Comparison of ENCODE assay signal across 16 cellular contexts in genomic region chr19:46842791-46843190, GRCh38. TPM values are rescaled to one million over a fixed set of nuclear protein-coding genes. Genes with fewer than 3 reads are reported as not detected.
DNase-seq lines count a peak whose midpoint lies in the region; ATAC-seq and TF ChIP-seq lines count a peak whose summit lies in the region.
"Had no signal": no experiment of that assay in that cellular context is flagged by ENCODE, and none has a peak within 500 bp of the region (broad histone marks: within the 10 kb centered on the region; RNA-seq: fewer than 3 reads in every experiment).

No MANE protein-coding gene starts in this region.

- H3K27me3 Mint-ChIP-seq in dendritic cell treated with granulocyte-macrophage colony-stimulating factor and Interleukin-4, amounts not matched to agents 40 ng/mL and 50 ng/mL, for 4 days, result no peaks in the 10 kb centered on the region
- H3K27me3 Mint-ChIP-seq: CD4-positive, alpha-beta memory T cell; IgD-negative memory B cell had no signal

- TF ChIP-seq CTCF in RWPE1 (conservative IDR thresholded peaks at IDR 0.05; ENCODE audit: low read depth) (no peak), smooth muscle cell (IDR thresholded peaks at IDR 0.05; ENCODE audit: borderline replicate concordance, insufficient read depth, poor library complexity, severe bottlenecking) (no peak)

- peak overlapping the region; percentile 40 for H3K27ac Mint-ChIP-seq in dendritic cell treated with granulocyte-macrophage colony-stimulating factor and Interleukin-4, amounts not matched to agents 40 ng/mL and 50 ng/mL, for 4 days
- H3K27ac Mint-ChIP-seq: IgD-negative memory B cell had no signal

- peaks cover 67% of the 10 kb centered on the region for H3K4me1 Mint-ChIP-seq in dendritic cell treated with granulocyte-macrophage colony-stimulating factor and Interleukin-4, amounts not matched to agents 40 ng/mL and 50 ng/mL, for 4 days (ENCODE audit: low read depth)

- 88% methylated on average over 11 of the region's 11 CpGs for WGBS in smooth muscle cell (ENCODE audit: low lambda C conversion rate)

- H3K27ac ChIP-seq in RWPE1, result peak overlapping the region; percentile 70
- peak overlapping the region; percentile 72 for H3K27ac ChIP-seq in smooth muscle cell (ENCODE audit: low read depth)
- H3K27ac ChIP-seq: SJSA1 had no signal

- no peaks in the 10 kb centered on the region for H3K4me1 ChIP-seq in smooth muscle cell (ENCODE audit: low read depth)

- H3K9me3 Mint-ChIP-seq in dendritic cell treated with granulocyte-macrophage colony-stimulating factor and Interleukin-4, amounts not matched to agents 40 ng/mL and 50 ng/mL, for 4 days, result no peaks in the 10 kb centered on the region
- H3K9me3 Mint-ChIP-seq: CD4-positive, alpha-beta memory T cell; IgD-negative memory B cell had no signal

- peaks cover 31% of the 10 kb centered on the region for H3K79me2 ChIP-seq in smooth muscle cell (ENCODE audit: low read depth)

- no peak overlapping the region for H2AFZ ChIP-seq in smooth muscle cell (ENCODE audit: low read depth)

- H3K36me3 Mint-ChIP-seq in dendritic cell treated with granulocyte-macrophage colony-stimulating factor and Interleukin-4, amounts not matched to agents 40 ng/mL and 50 ng/mL, for 4 days (ENCODE audit: low read depth), result peaks cover 87% of the 10 kb centered on the region

- H3K27me3 ChIP-seq in smooth muscle cell (ENCODE audit: low read depth), result no peaks in the 10 kb centered on the region
- H3K27me3 ChIP-seq: SJSA1 had no signal

- DNase-seq in Right ventricle myocardium superior (peak; percentile 3), Right ventricle myocardium inferior (ENCODE audit: missing footprints) (no peak), RWPE1 (ENCODE audit: low spot score) (no peak), smooth muscle cell (lab: John Stamatoyannopoulos, UW; ENCODE audit: unreplicated experiment) (no peak), DMS153 treated with DMSO at 0.1 percent for 48 hours (lab: John Stamatoyannopoulos, UW; ENCODE audit: unreplicated experiment) (no peak)
- DNase-seq: 8988T; CD4-positive, alpha-beta memory T cell; DMS79 treated with DMSO at 0.1 percent for 48 hours; NCI-H187; NCI-H345; NCI-H526 treated with DMSO at 0.1 percent for 48 hours had no signal

- CTCF ChIA-PET in RWPE1 (lab: Yijun Ruan, JAX), result interaction anchor here (3.4 kb wide), 1 partner anchor 85 kb away, joined by 52 read pairs; no protein-coding TSS in a partner anchor

- no peaks in the 10 kb centered on the region for H3K36me3 ChIP-seq in smooth muscle cell (ENCODE audit: low read depth)

- no peak overlapping the region for H3K4me3 Mint-ChIP-seq in dendritic cell treated with granulocyte-macrophage colony-stimulating factor and Interleukin-4, amounts not matched to agents 40 ng/mL and 50 ng/mL, for 4 days
- H3K4me3 Mint-ChIP-seq: CD4-positive, alpha-beta memory T cell; IgD-negative memory B cell had no signal

- no peak overlapping the region for H3K4me3 ChIP-seq in smooth muscle cell
- H3K4me3 ChIP-seq: SJSA1 had no signal

- no peak for ATAC-seq in Right ventricle myocardium superior (ENCODE audit: poor library complexity)
- ATAC-seq in Right ventricle myocardium inferior, result no peak
- no peak for ATAC-seq in GM19455 (IDR thresholded peaks at IDR 0.05; ENCODE audit: unreplicated experiment)
- ATAC-seq in GM19324 (IDR thresholded peaks at IDR 0.05; ENCODE audit: low FRiP score, unreplicated experiment), result no peak

- H3F3A ChIP-seq in smooth muscle cell (ENCODE audit: low read depth), result peaks cover 9% of the 10 kb centered on the region

- POLR2A ChIA-PET in RWPE1 (lab: Yijun Ruan, JAX; ENCODE audit: low non-redundant PET), result interaction anchor here (0.6 kb wide), 1 partner anchor 93 kb away, joined by 7 read pairs; no protein-coding TSS in a partner anchor

- no peak overlapping the region for H3K4me2 ChIP-seq in smooth muscle cell

- intact Hi-C loops in Right ventricle myocardium superior (cut with DNase I) (no loop called here), Right ventricle myocardium inferior (cut with DNase I) (no loop called here)
- intact Hi-C loops in dendritic cell treated with granulocyte-macrophage colony-stimulating factor and Interleukin-4, amounts not matched to agents 40 ng/mL and 50 ng/mL, for 4 days (cut with micrococcal nuclease), result no loop called here

- H4K20me1 ChIP-seq in smooth muscle cell (ENCODE audit: low read depth), result peaks cover 71% of the 10 kb centered on the region

- H3K9ac ChIP-seq in smooth muscle cell (ENCODE audit: low read depth), result no peak overlapping the region

- H3K9me3 ChIP-seq in smooth muscle cell (replicated peaks; ENCODE audit: low read depth), result no peaks in the 10 kb centered on the region
- H3K9me3 ChIP-seq: SJSA1 had no signal

RNA-seq across cellular contexts. Expression of gene AP2S1, which starts 7.9 kb away (rescaled TPM):
- total RNA-seq in Right ventricle myocardium superior (78.0 TPM), Right ventricle myocardium inferior (94.7 TPM), smooth muscle cell (142 and 204 TPM in 2 replicates)
- polyA plus RNA-seq in smooth muscle cell, result 471 and 488 TPM in 2 replicates

RNA-seq across cellular contexts. Expression of gene ARHGAP35, which starts 18.0 kb away (rescaled TPM):
- total RNA-seq in Right ventricle myocardium superior, result 62.6 TPM
- total RNA-seq in Right ventricle myocardium inferior, result 64.4 TPM
- total RNA-seq in smooth muscle cell, result 19.8 and 20.0 TPM in 2 replicates
- 6.9 TPM in 2 replicates for polyA plus RNA-seq in smooth muscle cell

RNA-seq across cellular contexts. Expression of gene SLC1A5, which starts 54.4 kb away (rescaled TPM):
- total RNA-seq in Right ventricle myocardium superior, result 7.0 TPM
- total RNA-seq in Right ventricle myocardium inferior, result 10.1 TPM
- 101 TPM in 2 replicates for total RNA-seq in smooth muscle cell
- polyA plus RNA-seq in smooth muscle cell, result 224 and 231 TPM in 2 replicates
